Comparison of ENCODE assay signal across 8 cellular contexts in genomic region chr12:121466800-121467637, GRCh38.
A peak's percentile ranks its signal among the peaks of the same experiment; 100 is the strongest.
DNase-seq lines count a peak whose midpoint lies in the region; TF ChIP-seq lines count a peak whose summit lies in the region.

No MANE protein-coding gene starts in this region.

- peaks cover 0 to 2% of the 10 kb centered on the region in 2 donors for H3K36me3 ChIP-seq in esophagus (ENCODE audit: control insufficient read depth in 2 of 2, insufficient read depth in 2 of 2, low read length in 1 of 2)

- H3K4me1 ChIP-seq in esophagus (ENCODE audit: control insufficient read depth in 2 of 2, insufficient read depth in 2 of 2, low read length in 1 of 2) = no peaks in the 10 kb centered on the region

- peak overlapping the region; percentile 91 to 92 for H3K27ac ChIP-seq in esophagus (ENCODE audit: low read depth in 2 of 2, low read length in 1 of 2)

- in situ Hi-C loops in Caki2 (cut with HindIII; ENCODE audit: low pct_unique_long_range_greater_than_20kb, low sequenced_read_pairs) = no loop called here

- 0% methylated on average over 51 to 138 of the region's 138 CpGs for WGBS in esophagus, 2 donors

- peak overlapping the region; percentile 68 to 88 for H3K4me3 ChIP-seq in esophagus (ENCODE audit: low read depth in 1 of 2, low read length in 2 of 2)

- TF ChIP-seq CTCF in GM20000 (IDR thresholded peaks at IDR 0.05; ENCODE audit: extremely low read depth, missing control alignments) = no peak

- H3K27me3 ChIP-seq in esophagus (ENCODE audit: control insufficient read depth in 1 of 2, insufficient read depth in 2 of 2, low read length in 2 of 2) = no peaks in the 10 kb centered on the region

- no peaks in the 10 kb centered on the region for H3K9me3 ChIP-seq in esophagus (ENCODE audit: control insufficient read depth in 2 of 2, insufficient read depth in 1 of 2, low read depth in 1 of 2, low read length in 1 of 2)

- peak; percentile 87 for DNase-seq in Caki2 (ENCODE audit: low read depth)
- DNase-seq in GM20000 (ENCODE audit: low spot score) = peak; percentile 99
- peak; percentile 78 for DNase-seq in HPDE6-E6E7 (ENCODE audit: extremely low spot score)
- peak; percentile 83 for DNase-seq in NOMO-1 treated with dmso at 0.1 percent for 144 hours (lab: John Stamatoyannopoulos, UW; ENCODE audit: unreplicated experiment)
- DNase-seq in activated T-cell treated with anti-CD3 and anti-CD28 coated beads for 24 hours (ENCODE audit: low read depth) = peak; percentile 86
- DNase-seq in myocyte (ENCODE audit: low read depth) = peak; percentile 89
- peak; percentile 73 to 75 for DNase-seq in stimulated activated CD8-positive, alpha-beta memory T cell treated with anti-CD3 and anti-CD28 coated beads, Interleukin-7, amount 100 ng/mL, for 1 hour (ENCODE audit: low read depth in 2 of 2)

Comparison
In these comparisons a context has a peak if more than half of its experiments do, and no peak if none do; other contexts are left out.
1. Peak in every context shown above with its lines: DNase-seq, H3K4me3 ChIP-seq and H3K27ac ChIP-seq.